In the genomic region with DNA sequence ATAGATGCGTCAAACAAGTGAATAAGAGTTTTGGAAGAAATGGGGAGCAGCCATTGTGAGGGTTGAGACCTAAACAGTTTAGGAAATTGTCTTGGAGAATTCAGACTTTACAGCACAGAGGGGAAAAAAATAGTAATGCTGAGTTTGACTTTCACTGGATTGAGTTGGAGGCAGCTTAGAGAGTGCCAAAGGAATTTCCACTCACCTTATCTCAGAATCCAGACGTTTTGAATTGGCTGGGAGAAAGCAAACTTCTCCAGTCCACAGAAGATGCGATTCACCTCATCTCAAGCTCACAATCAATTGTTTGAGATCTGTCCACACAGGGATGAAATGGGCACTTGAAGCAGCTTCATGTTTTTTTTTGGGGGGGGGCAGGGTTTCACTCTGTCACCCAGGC, we compare ENCODE assay signal across 9 cellular contexts.
"Had no signal": no experiment of that assay in that cellular context is flagged by ENCODE, and none has a peak within 500 bp of the region (broad histone marks: within the 10 kb centered on the region; RNA-seq: fewer than 3 reads in every experiment).

No MANE protein-coding gene starts in this region.

- H3K36me3 ChIP-seq: HAP-1 had no signal

- H3K27ac ChIP-seq: GM23248 had no signal

- H3K4me2 ChIP-seq: GM23338 had no signal

- H3K4me1 ChIP-seq: HAP-1 had no signal

- ATAC-seq: GM23338, HCT116 had no signal

- H3K9ac ChIP-seq: GM23248 had no signal

- DNase-seq: GM23248, GOT3, H7, H9, HCEC 1CT, HFFc6 had no signal

- H3K9me3 ChIP-seq: HAP-1 had no signal

- H2AFZ ChIP-seq: GM23248, GM23338 had no signal

- H3K4me3 ChIP-seq: GM23248, GM23338, HAP-1 had no signal
